Comparison of ENCODE assay signal across 10 cellular contexts in genomic region chr3:127291114-127291513, GRCh38. TPM values are rescaled to one million over a fixed set of nuclear protein-coding genes. Genes with fewer than 3 reads are reported as not detected.
"Had no signal": no experiment of that assay in that cellular context is flagged by ENCODE, and none has a peak within 500 bp of the region (broad histone marks: within the 10 kb centered on the region; RNA-seq: fewer than 3 reads in every experiment).

No MANE protein-coding gene starts in this region.

- ATAC-seq: GM23338, HCT116 had no signal

- DNase-seq: GM23248, GOT3, H7, H9, HCEC 1CT, HFFc6 had no signal

- H3K4me3 Mint-ChIP-seq: GM23338, H9, HFFc6 had no signal

- H3K27ac Mint-ChIP-seq: GM23338, H9, HFFc6 had no signal

RNA-seq across cellular contexts. Expression of gene PRR20G, which starts 3.3 kb away (rescaled TPM):
- total RNA-seq: GM23248, GM23338, H1, H4, H7, HFFc6 had no signal
